Comparison of ENCODE assay signal across 12 cellular contexts in the genomic region with DNA sequence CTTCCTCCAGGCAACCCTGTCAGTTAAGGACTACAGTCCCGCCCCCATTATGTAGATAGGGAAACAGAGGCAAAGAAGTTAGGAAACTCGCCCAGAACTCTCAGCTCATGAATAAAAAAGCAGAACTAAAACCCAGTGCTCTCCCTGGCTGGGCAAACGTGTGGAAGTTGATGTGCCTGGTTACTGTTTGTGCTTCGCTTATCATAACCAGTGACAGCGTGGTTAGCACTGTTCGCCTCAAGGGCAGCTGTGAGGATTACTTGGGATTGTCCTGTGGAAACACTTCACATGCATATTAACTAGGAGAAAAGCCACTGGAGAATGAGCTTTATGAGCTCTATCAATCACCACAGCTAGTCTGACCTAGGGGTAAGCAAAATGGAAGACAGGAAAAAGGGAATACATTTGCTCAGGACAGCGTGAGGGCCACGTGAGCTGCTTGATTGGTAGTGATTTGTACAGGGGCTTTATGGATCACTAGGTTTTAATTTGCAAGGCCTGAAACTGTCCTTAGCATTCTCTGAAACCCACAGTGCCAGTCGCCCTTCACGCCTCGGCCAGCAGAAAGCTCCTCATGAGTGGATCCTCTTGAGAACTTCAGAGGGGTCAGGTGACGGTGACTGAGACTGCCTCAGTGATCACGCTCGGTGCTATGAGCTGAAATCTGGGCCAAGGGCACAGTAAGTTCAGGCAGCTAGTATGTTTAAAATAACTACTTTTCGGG. TPM values are rescaled to one million over a fixed set of nuclear protein-coding genes. Genes with fewer than 3 reads are reported as not detected.
DNase-seq lines count a peak whose midpoint lies in the region; ATAC-seq, FAIRE-seq and TF ChIP-seq lines count a peak whose summit lies in the region.
"Had no signal": no experiment of that assay in that cellular context is flagged by ENCODE, and none has a peak within 500 bp of the region (broad histone marks: within the 10 kb centered on the region; RNA-seq: fewer than 3 reads in every experiment).

No MANE protein-coding gene starts in this region.

- H3K4me1 ChIP-seq in OCI-LY3 (ENCODE audit: low read length): peaks cover 16% of the 10 kb centered on the region
- peaks cover 16% of the 10 kb centered on the region for H3K4me1 ChIP-seq in fibroblast of lung (ENCODE audit: control insufficient read depth, extremely low read depth, insufficient read depth, low read length)
- H3K4me1 ChIP-seq in rectal smooth muscle tissue (ENCODE audit: control insufficient read depth, insufficient read depth, low read length): peaks cover 3% of the 10 kb centered on the region

- no peak overlapping the region for H2AFZ ChIP-seq in OCI-LY3 (ENCODE audit: low read depth, low read length)
- no peak overlapping the region for H2AFZ ChIP-seq in fibroblast of lung (ENCODE audit: low read length)

- no peak for ATAC-seq in HG03354 (IDR thresholded peaks at IDR 0.05; ENCODE audit: poor library complexity, severe bottlenecking, unreplicated experiment)
- ATAC-seq in HG03520 (IDR thresholded peaks at IDR 0.05; ENCODE audit: unreplicated experiment): no peak

- H4K20me1 ChIP-seq in OCI-LY3 (ENCODE audit: insufficient read depth, low read length) (no peaks in the 10 kb centered on the region), fibroblast of lung (ENCODE audit: control insufficient read depth, extremely low read depth, insufficient read depth, low read length) (no peaks in the 10 kb centered on the region)

- H3K27me3 ChIP-seq in OCI-LY3 (ENCODE audit: low read depth, low read length) (no peaks in the 10 kb centered on the region), fibroblast of lung (ENCODE audit: control insufficient read depth, insufficient read depth, low read length) (no peaks in the 10 kb centered on the region), rectal smooth muscle tissue (ENCODE audit: control insufficient read depth, insufficient read depth, low read length) (no peaks in the 10 kb centered on the region)
- H3K27me3 ChIP-seq: Peyer's patch had no signal

- no peak overlapping the region for H3K4me3 Mint-ChIP-seq in activated naive CD4-positive, alpha-beta T cell treated with anti-CD3 and anti-CD28 coated beads for 36 hours

- no peaks in the 10 kb centered on the region for H3K9me3 ChIP-seq in OCI-LY3 (ENCODE audit: insufficient read depth, low read length)
- no peaks in the 10 kb centered on the region for H3K9me3 ChIP-seq in fibroblast of lung (ENCODE audit: control insufficient read depth, insufficient read depth, low read depth, low read length)
- H3K9me3 ChIP-seq: mucosa of descending colon, Peyer's patch had no signal

- no peak for TF ChIP-seq CTCF in OCI-LY3 (IDR thresholded peaks at IDR 0.05; ENCODE audit: low read depth, low read length)
- TF ChIP-seq CTCF in fibroblast of lung (conservative IDR thresholded peaks at IDR 0.05 in 1 of 2, IDR thresholded peaks at IDR 0.05 in 1 of 2; ENCODE audit: low read depth in 1 of 2, low read length in 2 of 2): no peak

- peak; percentile 71 for FAIRE-seq in GM18507 (lab: Jason Lieb, UNC)
- FAIRE-seq: endothelial cell of umbilical vein had no signal

- H3K36me3 ChIP-seq in OCI-LY3 (replicated peaks; ENCODE audit: low read depth, low read length) (peaks cover 4% of the 10 kb centered on the region), fibroblast of lung (ENCODE audit: control insufficient read depth, insufficient read depth, low read length) (peaks cover 10% of the 10 kb centered on the region), rectal smooth muscle tissue (ENCODE audit: control insufficient read depth, insufficient read depth, low read length) (peaks cover 30% of the 10 kb centered on the region)

- no peaks in the 10 kb centered on the region for H3K4me1 Mint-ChIP-seq in activated naive CD4-positive, alpha-beta T cell treated with anti-CD3 and anti-CD28 coated beads for 36 hours (ENCODE audit: low read depth)

- H3K27me3 Mint-ChIP-seq in activated naive CD4-positive, alpha-beta T cell treated with anti-CD3 and anti-CD28 coated beads for 36 hours (ENCODE audit: low read depth): no peaks in the 10 kb centered on the region

- CTCF ChIA-PET in activated naive CD4-positive, alpha-beta T cell treated with anti-CD3 and anti-CD28 coated beads for 36 hours (lab: Charles Lee): interaction anchor here (0.8 to 1.2 kb wide), 3 partner anchors 13 to 258 kb away, joined by 3 to 4 read pairs (median 3); no protein-coding TSS in a partner anchor

- H3K9me3 Mint-ChIP-seq in activated naive CD4-positive, alpha-beta T cell treated with anti-CD3 and anti-CD28 coated beads for 36 hours: no peaks in the 10 kb centered on the region

- H3K4me3 ChIP-seq in OCI-LY3 (ENCODE audit: low read length): no peak overlapping the region
- no peak overlapping the region for H3K4me3 ChIP-seq in fibroblast of lung (replicated peaks in 1 of 4; ENCODE audit: control extremely low read depth in 1 of 4, insufficient read depth in 1 of 4, low read depth in 3 of 4, low read length in 4 of 4)
- no peak overlapping the region for H3K4me3 ChIP-seq in rectal smooth muscle tissue (ENCODE audit: low read length)
- H3K4me3 ChIP-seq: mucosa of descending colon, Peyer's patch had no signal

- no peaks in the 10 kb centered on the region for H3K79me2 ChIP-seq in OCI-LY3 (ENCODE audit: low read length)
- H3K79me2 ChIP-seq in fibroblast of lung (ENCODE audit: control insufficient read depth, insufficient read depth, low read length): no peaks in the 10 kb centered on the region

- no peak overlapping the region for H3K9ac ChIP-seq in OCI-LY3 (ENCODE audit: low read length)
- no peak overlapping the region for H3K9ac ChIP-seq in fibroblast of lung (ENCODE audit: insufficient read depth, low read length)
- H3K9ac ChIP-seq in rectal smooth muscle tissue (ENCODE audit: low read length): no peak overlapping the region

- DNase-seq in GM18507 (ENCODE audit: extremely low spot score, insufficient read length, low read depth) (no peak), fibroblast of lung (ENCODE audit: low read depth in 2 of 2) (peak in 1 of 2 donors; percentile 24), amniotic stem cell (lab: John Stamatoyannopoulos, UW) (no peak)
- no peak for DNase-seq in activated naive CD4-positive, alpha-beta T cell treated with anti-CD3 and anti-CD28 coated beads for 36 hours
- DNase-seq: GDM1, mucosa of descending colon, Peyer's patch had no signal

- H3K27ac Mint-ChIP-seq in activated naive CD4-positive, alpha-beta T cell treated with anti-CD3 and anti-CD28 coated beads for 36 hours: no peak overlapping the region

- peak overlapping the region; percentile 44 for H3K4me2 ChIP-seq in OCI-LY3 (ENCODE audit: low read length)
- no peak overlapping the region for H3K4me2 ChIP-seq in fibroblast of lung (ENCODE audit: extremely low read depth, insufficient read depth, low read length)

- intact Hi-C loops in activated naive CD4-positive, alpha-beta T cell treated with anti-CD3 and anti-CD28 coated beads for 36 hours (cut with micrococcal nuclease): no loop called here

- no peak overlapping the region for H3K27ac ChIP-seq in OCI-LY3 (ENCODE audit: low read length)
- peak overlapping the region; percentile 12 for H3K27ac ChIP-seq in fibroblast of lung (ENCODE audit: insufficient read depth, low read length)
- H3K27ac ChIP-seq in rectal smooth muscle tissue (ENCODE audit: low read depth, low read length): peak overlapping the region; percentile 15

- peaks cover 22% of the 10 kb centered on the region for H3K36me3 Mint-ChIP-seq in activated naive CD4-positive, alpha-beta T cell treated with anti-CD3 and anti-CD28 coated beads for 36 hours (ENCODE audit: low read depth)

RNA-seq across cellular contexts. Expression of a gene that starts 19.9 kb away (rescaled TPM):
- total RNA-seq in fibroblast of lung: 23.4 and 35.7 TPM in 2 replicates
- 18.4 and 19.3 TPM in 2 replicates for polyA plus RNA-seq in fibroblast of lung
- polyA plus RNA-seq in fibroblast of lung (2012): 16.3 and 19.5 TPM in 2 replicates
- 30.8 and 44.1 TPM in 2 replicates for polyA minus RNA-seq in fibroblast of lung (ENCODE audit: low replicate concordance)
- 1 to 10 TPM; 7.2 to 8.1 TPM for total RNA-seq in activated naive CD4-positive, alpha-beta T cell treated with anti-CD3 and anti-CD28 coated beads for 36 hours

RNA-seq across cellular contexts. Expression of a gene that starts 20.1 kb away (rescaled TPM):
- 22.6 and 32.9 TPM in 2 replicates for total RNA-seq in fibroblast of lung
- polyA plus RNA-seq in fibroblast of lung: 14.1 and 14.5 TPM in 2 replicates
- polyA plus RNA-seq in fibroblast of lung (2012): 12.1 and 12.5 TPM in 2 replicates
- 66.0 and 114 TPM in 2 replicates for polyA minus RNA-seq in fibroblast of lung (ENCODE audit: low replicate concordance)
- total RNA-seq in activated naive CD4-positive, alpha-beta T cell treated with anti-CD3 and anti-CD28 coated beads for 36 hours: 10 to 100 TPM; 35.4 to 37.2 TPM
